18 cellular contexts compared by ENCODE assay signal in the genomic region with DNA sequence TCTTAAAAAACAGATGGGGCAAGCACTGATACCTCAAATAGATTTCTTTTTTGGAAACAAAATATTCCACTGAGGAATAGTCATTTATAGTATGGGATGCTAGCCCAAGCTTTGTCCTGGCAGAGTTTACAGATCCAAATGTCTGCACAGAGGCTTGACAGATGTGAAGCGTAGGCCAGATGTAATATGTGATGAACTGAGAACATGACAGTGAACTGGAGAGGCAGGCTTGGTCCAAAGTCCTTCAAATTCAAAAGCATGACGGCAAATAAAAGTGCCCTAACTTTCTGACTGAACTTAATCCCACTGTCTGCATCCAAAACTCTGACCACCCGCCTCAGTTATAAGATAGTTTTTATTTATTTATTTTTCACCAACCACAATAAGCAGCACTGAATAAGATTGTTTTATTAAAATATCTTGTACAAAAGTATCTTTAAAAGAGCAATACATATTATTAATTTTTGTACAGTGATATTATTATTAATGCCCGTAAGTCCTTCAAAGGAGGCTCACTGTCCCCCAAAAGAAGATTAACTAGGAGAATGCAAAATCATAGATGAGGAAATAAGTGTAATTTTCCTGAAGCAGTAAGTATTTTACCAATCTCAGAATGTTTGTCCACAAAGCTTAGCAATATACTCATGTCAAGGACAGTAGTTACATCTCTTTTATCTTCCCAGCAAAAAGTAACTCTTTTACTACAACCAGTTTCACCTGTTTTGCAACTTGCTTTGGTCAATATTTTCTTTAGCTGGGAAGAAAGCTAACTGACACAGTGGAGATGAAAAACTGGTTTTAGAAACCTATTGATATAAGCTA. TPM values are rescaled to one million over a fixed set of nuclear protein-coding genes. Genes with fewer than 3 reads are reported as not detected.
A peak's percentile ranks its signal among the peaks of the same experiment; 100 is the strongest.
DNase-seq lines count a peak whose midpoint lies in the region; ATAC-seq and TF ChIP-seq lines count a peak whose summit lies in the region.
"Had no signal": no experiment of that assay in that cellular context is flagged by ENCODE, and none has a peak within 500 bp of the region (broad histone marks: within the 10 kb centered on the region; RNA-seq: fewer than 3 reads in every experiment).

No MANE protein-coding gene starts in this region.

- H3K27me3 ChIP-seq in ascending aorta (no peaks in the 10 kb centered on the region), A673 (replicated peaks; ENCODE audit: insufficient read depth, low read depth, low read length, poor library complexity) (no peaks in the 10 kb centered on the region)
- H3K27me3 ChIP-seq: BLaER1 treated with 17β-estradiol and CSF1 and Interleukin-3, amounts not matched to agents 10 nM and 100 nM had no signal

- intact Hi-C loops in activated T-helper 1 cell treated with anti-CD3 and anti-CD28 coated beads, Interleukin-12 subunit alpha, Interleukin-12 subunit beta, Interleukin-2, Interleukin-4 antibody, amounts not matched to agents 30 ng/mL and 10 ng/mL and 1 ng/mL, durations not matched to agents 14 hours and 24 hours and 36 hours (cut with micrococcal nuclease), result no loop called here
- intact Hi-C loops in ascending aorta (cut with DNase I), result no loop called here
- intact Hi-C loops in A673 (cut with micrococcal nuclease; ENCODE audit: unreplicated experiment), result no loop called here

- no peaks in the 10 kb centered on the region for H3K27me3 Mint-ChIP-seq in activated T-helper 1 cell treated with anti-CD3 and anti-CD28 coated beads, Interleukin-12 subunit alpha, Interleukin-12 subunit beta, Interleukin-2, Interleukin-4 antibody, amounts not matched to agents 30 ng/mL and 10 ng/mL and 1 ng/mL, durations not matched to agents 14 hours and 24 hours and 36 hours (ENCODE audit: insufficient read depth)

- no peak overlapping the region for H3K27ac Mint-ChIP-seq in activated T-helper 1 cell treated with anti-CD3 and anti-CD28 coated beads, Interleukin-12 subunit alpha, Interleukin-12 subunit beta, Interleukin-2, Interleukin-4 antibody, amounts not matched to agents 30 ng/mL and 10 ng/mL and 1 ng/mL, durations not matched to agents 14 hours and 24 hours and 36 hours
- H3K27ac Mint-ChIP-seq: CD8-positive, alpha-beta T cell had no signal

- TF ChIP-seq CTCF in VCaP (conservative IDR thresholded peaks at IDR 0.05) (no peak), ascending aorta (IDR thresholded peaks at IDR 0.05) (no peak), A673 (conservative IDR thresholded peaks at IDR 0.05; ENCODE audit: low read depth, low read length) (no peak)

- no TSS peak for BruUV-seq in A673 (replicated peaks; lab: Mats Ljungman, UMichigan)

- H3K4me1 Mint-ChIP-seq in activated T-helper 1 cell treated with anti-CD3 and anti-CD28 coated beads, Interleukin-12 subunit alpha, Interleukin-12 subunit beta, Interleukin-2, Interleukin-4 antibody, amounts not matched to agents 30 ng/mL and 10 ng/mL and 1 ng/mL, durations not matched to agents 14 hours and 24 hours and 36 hours (ENCODE audit: low read depth), result peaks cover 8% of the 10 kb centered on the region

- POLR2A ChIA-PET in A673 (lab: Charles Lee; ENCODE audit: low non-redundant PET), result no interaction called here

- H3K9me3 Mint-ChIP-seq in activated T-helper 1 cell treated with anti-CD3 and anti-CD28 coated beads, Interleukin-12 subunit alpha, Interleukin-12 subunit beta, Interleukin-2, Interleukin-4 antibody, amounts not matched to agents 30 ng/mL and 10 ng/mL and 1 ng/mL, durations not matched to agents 14 hours and 24 hours and 36 hours, result no peaks in the 10 kb centered on the region
- H3K9me3 Mint-ChIP-seq: CD8-positive, alpha-beta T cell had no signal

- DNase-seq in SIG-M5 treated with dmso at 0.1 percent for 504 hours (lab: John Stamatoyannopoulos, UW; ENCODE audit: unreplicated experiment) (peak; percentile 57), SIG-M5 (lab: John Stamatoyannopoulos, UW) (no peak), left lobe of liver (ENCODE audit: low spot score) (no peak), ascending aorta (ENCODE audit: low spot score in 2 of 2) (no peak), A673 (ENCODE audit: low spot score) (no peak)
- no peak for DNase-seq in activated T-helper 1 cell treated with anti-CD3 and anti-CD28 coated beads, Interleukin-12 subunit alpha, Interleukin-12 subunit beta, Interleukin-2, Interleukin-4 antibody, amounts not matched to agents 30 ng/mL and 10 ng/mL and 1 ng/mL, durations not matched to agents 14 hours and 24 hours and 36 hours (ENCODE audit: low spot score)
- DNase-seq: Calu3; CD8-positive, alpha-beta T cell; NCI-H1048; NCI-H1436; NCI-H1930; SW 1271 had no signal

- H3K4me1 ChIP-seq in ascending aorta, result peaks cover 0 to 5% of the 10 kb centered on the region in 2 donors
- no peaks in the 10 kb centered on the region for H3K4me1 ChIP-seq in A673 (ENCODE audit: insufficient read depth, low read length, poor library complexity, severe bottlenecking)
- H3K4me1 ChIP-seq: A549; BLaER1 treated with 17β-estradiol and CSF1 and Interleukin-3, amounts not matched to agents 10 nM and 100 nM had no signal

- H3K4me3 Mint-ChIP-seq in activated T-helper 1 cell treated with anti-CD3 and anti-CD28 coated beads, Interleukin-12 subunit alpha, Interleukin-12 subunit beta, Interleukin-2, Interleukin-4 antibody, amounts not matched to agents 30 ng/mL and 10 ng/mL and 1 ng/mL, durations not matched to agents 14 hours and 24 hours and 36 hours, result no peak overlapping the region
- H3K4me3 Mint-ChIP-seq: CD8-positive, alpha-beta T cell had no signal

- ATAC-seq in left lobe of liver (peak; percentile 67), GM18502 (IDR thresholded peaks at IDR 0.05; ENCODE audit: poor library complexity, unreplicated experiment) (no peak)
- ATAC-seq: A549; CD8-positive, alpha-beta T cell; Panc1 had no signal

- H3K4me3 ChIP-seq in ascending aorta (no peak overlapping the region), A673 (ENCODE audit: low read depth, low read length, poor library complexity, severe bottlenecking) (no peak overlapping the region)
- H3K4me3 ChIP-seq: A549; BLaER1 treated with 17β-estradiol and CSF1 and Interleukin-3, amounts not matched to agents 10 nM and 100 nM had no signal

- CTCF ChIA-PET in A673 (lab: Charles Lee), result no interaction called here

- no peaks in the 10 kb centered on the region for H3K36me3 Mint-ChIP-seq in activated T-helper 1 cell treated with anti-CD3 and anti-CD28 coated beads, Interleukin-12 subunit alpha, Interleukin-12 subunit beta, Interleukin-2, Interleukin-4 antibody, amounts not matched to agents 30 ng/mL and 10 ng/mL and 1 ng/mL, durations not matched to agents 14 hours and 24 hours and 36 hours (ENCODE audit: low read depth)
- H3K36me3 Mint-ChIP-seq: CD8-positive, alpha-beta T cell had no signal

- no peaks in the 10 kb centered on the region for H3K9me3 ChIP-seq in ascending aorta
- no peaks in the 10 kb centered on the region for H3K9me3 ChIP-seq in A673 (ENCODE audit: low read depth, low read length, poor library complexity, severe bottlenecking)
- H3K9me3 ChIP-seq: A549; BLaER1 treated with 17β-estradiol and CSF1 and Interleukin-3, amounts not matched to agents 10 nM and 100 nM had no signal

- H3K27ac ChIP-seq in VCaP (peak overlapping the region; percentile 94), ascending aorta (no peak overlapping the region), A673 (ENCODE audit: low read depth, low read length, poor library complexity, severe bottlenecking) (no peak overlapping the region)
- H3K27ac ChIP-seq: A549; BLaER1 treated with 17β-estradiol and CSF1 and Interleukin-3, amounts not matched to agents 10 nM and 100 nM; KMS-11 had no signal

- H3K36me3 ChIP-seq in ascending aorta (no peaks in the 10 kb centered on the region), A673 (ENCODE audit: insufficient read depth, low read length, poor library complexity, severe bottlenecking) (no peaks in the 10 kb centered on the region)
- H3K36me3 ChIP-seq: BLaER1 treated with 17β-estradiol and CSF1 and Interleukin-3, amounts not matched to agents 10 nM and 100 nM had no signal

RNA-seq across cellular contexts. Expression of gene SPOPL, which starts 10.7 kb away (rescaled TPM):
- total RNA-seq in left lobe of liver (11.3 TPM), ascending aorta (9.0 TPM), A673 (2021) (20.3 and 21.1 TPM in 2 replicates)
- 19.6 and 20.2 TPM in 2 replicates for total RNA-seq in activated T-helper 1 cell treated with anti-CD3 and anti-CD28 coated beads, Interleukin-12 subunit alpha, Interleukin-12 subunit beta, Interleukin-2, Interleukin-4 antibody, amounts not matched to agents 30 ng/mL and 10 ng/mL and 1 ng/mL, durations not matched to agents 14 hours and 24 hours and 36 hours
